In genomic region chr19:11479470-11480080, GRCh38 we compare ENCODE assay signal across 1 cellular context.
A peak's percentile ranks its signal among the peaks of the same experiment; 100 is the strongest.
TF ChIP-seq lines count a peak whose summit lies in the region.

No MANE protein-coding gene starts in this region.

TF ChIP-seq in K562, 482 proteins besides CTCF, POLR2A, EP300 and RAD21 (continues in another document):
- TF ChIP-seq GTF2F1 (IDR thresholded peaks at IDR 0.05; ENCODE audit: low read depth, low read length) = no peak
- no peak for TF ChIP-seq ZNF384 (IDR thresholded peaks at IDR 0.05; ENCODE audit: low read depth, low read length)
- peak; percentile 75; the same call in 1 of the 2 replicates for TF ChIP-seq ZNF263 (CRISPR knock-in tag; IDR thresholded peaks at IDR 0.05; ENCODE audit: borderline replicate concordance)
- no peak for TF ChIP-seq ZBTB12 (CRISPR knock-in tag; IDR thresholded peaks at IDR 0.05)
- TF ChIP-seq ZNF444 (CRISPR knock-in tag; IDR thresholded peaks at IDR 0.05) = no peak
- TF ChIP-seq ESRRA (IDR thresholded peaks at IDR 0.05; ENCODE audit: borderline replicate concordance, low read depth) = peak; percentile 84; the same call in 1 of the 2 replicates
- TF ChIP-seq JUND (IDR thresholded peaks at IDR 0.05; ENCODE audit: borderline replicate concordance, low read depth, low read length) = 0 out of 2 replicates have a peak, but pooled peaks have one; percentile 4
- peak; percentile 6; the same call in 1 of the 3 replicates for TF ChIP-seq JUND (tag; IDR thresholded peaks at IDR 0.05; ENCODE audit: borderline replicate concordance, low read depth, low read length)
- TF ChIP-seq KDM2B (CRISPR knock-in tag; IDR thresholded peaks at IDR 0.05) = 0 out of 2 replicates have a peak, but pooled peaks have one; percentile 30
- TF ChIP-seq NR0B1 (IDR thresholded peaks at IDR 0.05; ENCODE audit: partially characterized antibody) = no peak
- TF ChIP-seq ZBTB33 (CRISPR knock-in tag; IDR thresholded peaks at IDR 0.05) = peak; percentile 75
- peak; percentile 86 for TF ChIP-seq SP1 (CRISPR knock-in tag; IDR thresholded peaks at IDR 0.05)
- TF ChIP-seq ZNF431 (CRISPR knock-in tag; IDR thresholded peaks at IDR 0.05) = peak; percentile 56; the same call in 1 of the 2 replicates
- no peak for TF ChIP-seq POLR2AphosphoS5 (IDR thresholded peaks at IDR 0.05; ENCODE audit: control insufficient read depth, insufficient read depth, low read depth, low read length)
- TF ChIP-seq SIRT6 (IDR thresholded peaks at IDR 0.05; ENCODE audit: low read depth, low read length) = no peak
- TF ChIP-seq CXXC5 (CRISPR knock-in tag; IDR thresholded peaks at IDR 0.05) = peak; percentile 89
- peak; percentile 91 for TF ChIP-seq PRMT5 (CRISPR knock-in tag; IDR thresholded peaks at IDR 0.05)
- no peak for TF ChIP-seq ZNF175 (CRISPR knock-in tag; IDR thresholded peaks at IDR 0.05; ENCODE audit: low read depth)
- 0 out of 2 replicates have a peak, but pooled peaks have one; percentile 20 for TF ChIP-seq BHLHE40 (IDR thresholded peaks at IDR 0.05; ENCODE audit: low read length)
- peak; percentile 94 for TF ChIP-seq ZNF511 (CRISPR knock-in tag; IDR thresholded peaks at IDR 0.05)
- 0 out of 2 replicates have a peak, but pooled peaks have one; percentile 28 for TF ChIP-seq FOXP4 (CRISPR knock-in tag; IDR thresholded peaks at IDR 0.05; ENCODE audit: borderline replicate concordance)
- no peak for TF ChIP-seq ATF3 (IDR thresholded peaks at IDR 0.05)
- 0 out of 2 replicates have a peak, but pooled peaks have one; percentile 40 for TF ChIP-seq ATF3 (CRISPR knock-in tag; conservative IDR thresholded peaks at IDR 0.05)
- no peak for TF ChIP-seq HDAC3 (IDR thresholded peaks at IDR 0.05; ENCODE audit: borderline replicate concordance, partially characterized antibody)
- TF ChIP-seq ZNF232 (CRISPR knock-in tag; IDR thresholded peaks at IDR 0.05) = 0 out of 2 replicates have a peak, but pooled peaks have one; percentile 58
- no peak for TF ChIP-seq ZNF77 (CRISPR knock-in tag; IDR thresholded peaks at IDR 0.05)
- TF ChIP-seq ZNF589 (CRISPR knock-in tag; IDR thresholded peaks at IDR 0.05; ENCODE audit: low read depth) = peak; percentile 53; the same call in 1 of the 2 replicates
- peak; percentile 49 for TF ChIP-seq FIP1L1 (IDR thresholded peaks at IDR 0.05; ENCODE audit: low read depth, low read length, poor library complexity, severe bottlenecking)
- TF ChIP-seq ATF1 (CRISPR knock-in tag; IDR thresholded peaks at IDR 0.05) = 0 out of 2 replicates have a peak, but pooled peaks have one; percentile 14
- TF ChIP-seq ATF1 (tag; IDR thresholded peaks at IDR 0.05) = no peak
- TF ChIP-seq TEAD1 (CRISPR knock-in tag; IDR thresholded peaks at IDR 0.05) = 0 out of 4 replicates have a peak, but pooled peaks of 1 of the 2 experiments have one; percentile 46
- TF ChIP-seq TEAD4 (IDR thresholded peaks at IDR 0.05; ENCODE audit: low read length) = 0 out of 2 replicates have a peak, but pooled peaks have one; percentile 17
- TF ChIP-seq TEAD4 (CRISPR knock-in tag; IDR thresholded peaks at IDR 0.05; ENCODE audit: borderline replicate concordance) = no peak
- TF ChIP-seq MAX (CRISPR knock-in tag; IDR thresholded peaks at IDR 0.05) = peak; percentile 77
- TF ChIP-seq CREB1 (IDR thresholded peaks at IDR 0.05) = peak; percentile 29; the same call in 1 of the 2 replicates
- peak; percentile 73; the same call in 1 of the 2 replicates for TF ChIP-seq CREB1 (CRISPR knock-in tag; IDR thresholded peaks at IDR 0.05)
- TF ChIP-seq XRCC5 (IDR thresholded peaks at IDR 0.05; ENCODE audit: low read depth, low read length) = peak; percentile 51; the same call in 1 of the 2 replicates
- TF ChIP-seq EGR1 (conservative IDR thresholded peaks at IDR 0.05) = peak; percentile 65
- TF ChIP-seq CBX3 (IDR thresholded peaks at IDR 0.05; ENCODE audit: borderline replicate concordance in 1 of 2, low read length in 2 of 2) = peak in 1 of 2 experiments; percentile 92; a peak in 1 of 3 replicates
- peak; percentile 38; the same call in 1 of the 2 replicates for TF ChIP-seq ATF7 (IDR thresholded peaks at IDR 0.05)
- peak; percentile 77 for TF ChIP-seq ZBTB7A (IDR thresholded peaks at IDR 0.05; ENCODE audit: borderline replicate concordance, control insufficient read depth, low read depth, low read length)
- 0 out of 2 replicates have a peak, but pooled peaks have one; percentile 17 for TF ChIP-seq ZBTB17 (CRISPR knock-in tag; IDR thresholded peaks at IDR 0.05)
- no peak for TF ChIP-seq ZNF407 (IDR thresholded peaks at IDR 0.05; ENCODE audit: low read depth)
- TF ChIP-seq JUN (IDR thresholded peaks at IDR 0.05; ENCODE audit: borderline replicate concordance, low read depth, low read length) = peak; percentile 49; the same call in 1 of the 2 replicates
- TF ChIP-seq JUN (CRISPR knock-in tag; IDR thresholded peaks at IDR 0.05; ENCODE audit: borderline replicate concordance) = no peak
- TF ChIP-seq CSDE1 (IDR thresholded peaks at IDR 0.05) = no peak
- peak in 1 of 2 experiments; percentile 50; a peak in 1 of 4 replicates for TF ChIP-seq SRF (CRISPR knock-in tag; IDR thresholded peaks at IDR 0.05)
- no peak for TF ChIP-seq BMI1 (IDR thresholded peaks at IDR 0.05; ENCODE audit: low read length)
- peak; percentile 79 for TF ChIP-seq FOXP1 (CRISPR knock-in tag; IDR thresholded peaks at IDR 0.05)
